In the genomic region with DNA sequence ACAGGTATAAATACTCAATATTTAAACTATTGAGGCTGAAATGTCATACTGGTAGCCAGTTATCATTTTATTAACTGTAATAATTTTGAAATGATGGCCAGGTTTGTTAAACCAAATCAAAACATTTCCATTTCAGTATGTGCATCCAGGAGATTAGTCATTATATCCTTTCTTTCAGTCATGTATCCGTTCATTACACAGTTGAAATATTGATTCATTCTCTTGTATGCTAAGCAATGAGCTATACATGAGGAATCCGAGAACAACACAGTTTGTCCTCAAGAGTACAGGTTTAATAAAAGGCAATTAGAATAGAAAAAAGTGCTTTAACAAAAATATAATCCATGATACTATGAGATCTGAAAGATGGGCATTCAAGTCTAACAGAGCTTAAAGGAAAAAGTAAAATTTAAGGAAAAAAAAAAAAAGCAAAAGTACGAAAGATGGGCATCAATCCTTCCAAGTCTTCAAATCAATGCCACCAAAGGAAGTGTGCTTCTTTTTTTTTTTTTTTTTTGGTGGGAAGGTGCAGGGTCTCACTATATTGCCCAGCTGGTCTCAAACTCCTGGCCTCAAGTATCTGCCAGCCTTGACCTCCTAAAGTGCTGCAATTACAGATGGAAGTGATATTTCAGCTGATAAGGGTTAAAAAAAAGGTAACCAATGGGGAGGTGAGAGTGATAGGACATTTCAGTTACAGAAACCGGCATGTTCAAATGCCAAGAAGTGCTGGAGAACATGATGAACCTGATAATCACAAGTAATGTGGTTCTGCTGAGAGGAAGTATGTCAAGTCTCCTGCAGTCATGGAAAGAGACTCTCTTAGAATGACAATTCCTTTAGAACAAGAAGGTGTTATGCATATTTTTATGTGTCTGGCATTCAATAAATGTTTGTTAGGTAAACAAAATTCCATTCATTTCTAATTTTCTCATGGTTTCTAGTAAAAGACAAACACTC, we compare ENCODE assay signal across 18 cellular contexts. TPM values are rescaled to one million over a fixed set of nuclear protein-coding genes. Genes with fewer than 3 reads are reported as not detected.
DNase-seq lines count a peak whose midpoint lies in the region; ATAC-seq, FAIRE-seq and TF ChIP-seq lines count a peak whose summit lies in the region.
"Had no signal": no experiment of that assay in that cellular context is flagged by ENCODE, and none has a peak within 500 bp of the region (broad histone marks: within the 10 kb centered on the region; RNA-seq: fewer than 3 reads in every experiment).

No MANE protein-coding gene starts in this region.

- no peaks in the 10 kb centered on the region for H3K9me3 ChIP-seq in adrenal gland (replicated peaks in 1 of 3)
- H3K9me3 ChIP-seq: Caco-2, ovary, suprapubic skin had no signal

- H3K36me3 ChIP-seq in ACC112 (ENCODE audit: insufficient read depth, low read length) (peaks cover 28% of the 10 kb centered on the region), adrenal gland (replicated peaks in 1 of 2) (peaks cover 0 to 51% of the 10 kb centered on the region in 2 donors)
- H3K36me3 ChIP-seq: ovary had no signal

- peaks cover 32% of the 10 kb centered on the region for H3K4me1 Mint-ChIP-seq in activated T-helper 1 cell treated with anti-CD3 and anti-CD28 coated beads, Interleukin-12 subunit alpha, Interleukin-12 subunit beta, Interleukin-2, Interleukin-4 antibody, amounts not matched to agents 30 ng/mL and 10 ng/mL and 1 ng/mL, durations not matched to agents 14 hours and 24 hours and 36 hours (ENCODE audit: low read depth)
- H3K4me1 Mint-ChIP-seq in progenitor cell of endocrine pancreas (ENCODE audit: low read depth): peaks cover 4% of the 10 kb centered on the region

- ATAC-seq in foreskin keratinocyte: peak; percentile 57

- peaks cover 14% of the 10 kb centered on the region for H3K4me1 ChIP-seq in ACC112 (ENCODE audit: control insufficient read depth, insufficient read depth, low read length, unreplicated experiment)
- H3K4me1 ChIP-seq in foreskin keratinocyte: peaks cover 10% of the 10 kb centered on the region
- H3K4me1 ChIP-seq in adrenal gland (replicated peaks in 1 of 2): no peaks in the 10 kb centered on the region
- H3K4me1 ChIP-seq: Caco-2, suprapubic skin had no signal

- no peak overlapping the region for H3K4me3 Mint-ChIP-seq in activated T-helper 1 cell treated with anti-CD3 and anti-CD28 coated beads, Interleukin-12 subunit alpha, Interleukin-12 subunit beta, Interleukin-2, Interleukin-4 antibody, amounts not matched to agents 30 ng/mL and 10 ng/mL and 1 ng/mL, durations not matched to agents 14 hours and 24 hours and 36 hours
- H3K4me3 Mint-ChIP-seq in progenitor cell of endocrine pancreas (ENCODE audit: low read depth): no peak overlapping the region
- H3K4me3 Mint-ChIP-seq: dendritic cell treated with granulocyte-macrophage colony-stimulating factor and Interleukin-4, amounts not matched to agents 40 ng/mL and 50 ng/mL, for 4 days had no signal

- H3K4me3 ChIP-seq in ACC112 (ENCODE audit: low read depth, low read length) (no peak overlapping the region), adrenal gland (no peak overlapping the region)
- H3K4me3 ChIP-seq: hepatocyte, ovary, suprapubic skin had no signal

- H3K79me2 ChIP-seq in ACC112 (ENCODE audit: control insufficient read depth, insufficient read depth, low read length, unreplicated experiment): peaks cover 34% of the 10 kb centered on the region

- H2AFZ ChIP-seq in ACC112 (ENCODE audit: low read length, unreplicated experiment): no peak overlapping the region
- H2AFZ ChIP-seq: hepatocyte had no signal

- DNase-seq in H54 (ENCODE audit: insufficient read length, low spot score): no peak
- DNase-seq in activated T-helper 1 cell treated with anti-CD3 and anti-CD28 coated beads, Interleukin-12 subunit alpha, Interleukin-12 subunit beta, Interleukin-2, Interleukin-4 antibody, amounts not matched to agents 30 ng/mL and 10 ng/mL and 1 ng/mL, durations not matched to agents 14 hours and 24 hours and 36 hours (ENCODE audit: low spot score): no peak
- peak in 1 of 2 donors; percentile 54 for DNase-seq in foreskin keratinocyte
- no peak for DNase-seq in adrenal gland
- DNase-seq in NCI-H187 (lab: John Stamatoyannopoulos, UW): no peak
- no peak for DNase-seq in progenitor cell of endocrine pancreas (ENCODE audit: low spot score, unreplicated experiment)
- DNase-seq: AML-193; aorta; Caco-2; EL; NCI-H187 treated with DMSO at 0.1 percent for 48 hours; ovary; stimulated activated CD4-positive, alpha-beta T cell treated with anti-CD3 and anti-CD28 coated beads, Interleukin-4, amount 100 ng/mL, for 1 hour had no signal

- H3K27me3 ChIP-seq in ACC112 (ENCODE audit: insufficient read depth, low read length) (no peaks in the 10 kb centered on the region), foreskin keratinocyte (no peaks in the 10 kb centered on the region), adrenal gland (no peaks in the 10 kb centered on the region)
- H3K27me3 ChIP-seq: hepatocyte, ovary, suprapubic skin had no signal

- 89 to 92% (median 91%) methylated on average over 4 of the region's 4 CpGs for WGBS in adrenal gland, 4 donors

- FAIRE-seq in H54 (lab: Jason Lieb, UNC): peak; percentile 92

- intact Hi-C loops in activated T-helper 1 cell treated with anti-CD3 and anti-CD28 coated beads, Interleukin-12 subunit alpha, Interleukin-12 subunit beta, Interleukin-2, Interleukin-4 antibody, amounts not matched to agents 30 ng/mL and 10 ng/mL and 1 ng/mL, durations not matched to agents 14 hours and 24 hours and 36 hours (cut with micrococcal nuclease): loop anchor here (5.0 kb wide), 1 partner anchor 32 kb away; no protein-coding TSS in a partner anchor
- intact Hi-C loops in adrenal gland (cut with DNase I): loop anchor here in 1 of 2 donors (10.0 kb wide), 1 partner anchor 70 kb away; no protein-coding TSS in a partner anchor

- H3K27ac ChIP-seq in ACC112 (ENCODE audit: low read depth, low read length): peak overlapping the region; percentile 84
- no peak overlapping the region for H3K27ac ChIP-seq in foreskin keratinocyte
- H3K27ac ChIP-seq in adrenal gland: no peak overlapping the region
- H3K27ac ChIP-seq: hepatocyte, HL-60, ovary, suprapubic skin had no signal

- TF ChIP-seq CTCF in foreskin keratinocyte (conservative IDR thresholded peaks at IDR 0.05): no peak
- no peak for TF ChIP-seq CTCF in adrenal gland (IDR thresholded peaks at IDR 0.05)
- no peak for TF ChIP-seq CTCF in progenitor cell of endocrine pancreas (IDR thresholded peaks at IDR 0.05; ENCODE audit: unreplicated experiment)

- H3K27ac Mint-ChIP-seq in activated T-helper 1 cell treated with anti-CD3 and anti-CD28 coated beads, Interleukin-12 subunit alpha, Interleukin-12 subunit beta, Interleukin-2, Interleukin-4 antibody, amounts not matched to agents 30 ng/mL and 10 ng/mL and 1 ng/mL, durations not matched to agents 14 hours and 24 hours and 36 hours: peak overlapping the region; percentile 44
- H3K27ac Mint-ChIP-seq in progenitor cell of endocrine pancreas: no peak overlapping the region
- H3K27ac Mint-ChIP-seq: dendritic cell treated with granulocyte-macrophage colony-stimulating factor and Interleukin-4, amounts not matched to agents 40 ng/mL and 50 ng/mL, for 4 days had no signal

- TF ChIP-seq POLR2A in H54 (IDR thresholded peaks at IDR 0.05; ENCODE audit: low read depth, low read length) (no peak), adrenal gland (IDR thresholded peaks at IDR 0.05) (no peak)

- peaks cover 41% of the 10 kb centered on the region for H3K36me3 Mint-ChIP-seq in activated T-helper 1 cell treated with anti-CD3 and anti-CD28 coated beads, Interleukin-12 subunit alpha, Interleukin-12 subunit beta, Interleukin-2, Interleukin-4 antibody, amounts not matched to agents 30 ng/mL and 10 ng/mL and 1 ng/mL, durations not matched to agents 14 hours and 24 hours and 36 hours (ENCODE audit: low read depth)
- H3K36me3 Mint-ChIP-seq in progenitor cell of endocrine pancreas (ENCODE audit: insufficient read depth): peaks cover 38% of the 10 kb centered on the region

- no peaks in the 10 kb centered on the region for H3K9me3 Mint-ChIP-seq in activated T-helper 1 cell treated with anti-CD3 and anti-CD28 coated beads, Interleukin-12 subunit alpha, Interleukin-12 subunit beta, Interleukin-2, Interleukin-4 antibody, amounts not matched to agents 30 ng/mL and 10 ng/mL and 1 ng/mL, durations not matched to agents 14 hours and 24 hours and 36 hours
- no peaks in the 10 kb centered on the region for H3K9me3 Mint-ChIP-seq in progenitor cell of endocrine pancreas (ENCODE audit: low read depth)
- H3K9me3 Mint-ChIP-seq: dendritic cell treated with granulocyte-macrophage colony-stimulating factor and Interleukin-4, amounts not matched to agents 40 ng/mL and 50 ng/mL, for 4 days had no signal

- H3K27me3 Mint-ChIP-seq in activated T-helper 1 cell treated with anti-CD3 and anti-CD28 coated beads, Interleukin-12 subunit alpha, Interleukin-12 subunit beta, Interleukin-2, Interleukin-4 antibody, amounts not matched to agents 30 ng/mL and 10 ng/mL and 1 ng/mL, durations not matched to agents 14 hours and 24 hours and 36 hours (ENCODE audit: insufficient read depth): no peaks in the 10 kb centered on the region
- no peaks in the 10 kb centered on the region for H3K27me3 Mint-ChIP-seq in progenitor cell of endocrine pancreas
- H3K27me3 Mint-ChIP-seq: dendritic cell treated with granulocyte-macrophage colony-stimulating factor and Interleukin-4, amounts not matched to agents 40 ng/mL and 50 ng/mL, for 4 days had no signal

RNA-seq across cellular contexts. Expression of a gene that starts 35.8 kb away (rescaled TPM):
- total RNA-seq in activated T-helper 1 cell treated with anti-CD3 and anti-CD28 coated beads, Interleukin-12 subunit alpha, Interleukin-12 subunit beta, Interleukin-2, Interleukin-4 antibody, amounts not matched to agents 30 ng/mL and 10 ng/mL and 1 ng/mL, durations not matched to agents 14 hours and 24 hours and 36 hours: 125 and 131 TPM in 2 replicates
- total RNA-seq in foreskin keratinocyte: 43.9 and 44.1 TPM in 2 replicates
- 9.5 and 11.6 TPM in 2 replicates for polyA plus RNA-seq in foreskin keratinocyte
- total RNA-seq in adrenal gland: 100 to 1,000 TPM in 1 of 8 donors, 10 to 100 TPM in 7; 40.4 to 105 (median 61.3) TPM
- polyA plus RNA-seq in adrenal gland: 10 to 100 TPM; 25.5 to 53.7 (median 36.3) TPM
- 123 and 128 TPM in 2 replicates for total RNA-seq in progenitor cell of endocrine pancreas
